In the genomic region with DNA sequence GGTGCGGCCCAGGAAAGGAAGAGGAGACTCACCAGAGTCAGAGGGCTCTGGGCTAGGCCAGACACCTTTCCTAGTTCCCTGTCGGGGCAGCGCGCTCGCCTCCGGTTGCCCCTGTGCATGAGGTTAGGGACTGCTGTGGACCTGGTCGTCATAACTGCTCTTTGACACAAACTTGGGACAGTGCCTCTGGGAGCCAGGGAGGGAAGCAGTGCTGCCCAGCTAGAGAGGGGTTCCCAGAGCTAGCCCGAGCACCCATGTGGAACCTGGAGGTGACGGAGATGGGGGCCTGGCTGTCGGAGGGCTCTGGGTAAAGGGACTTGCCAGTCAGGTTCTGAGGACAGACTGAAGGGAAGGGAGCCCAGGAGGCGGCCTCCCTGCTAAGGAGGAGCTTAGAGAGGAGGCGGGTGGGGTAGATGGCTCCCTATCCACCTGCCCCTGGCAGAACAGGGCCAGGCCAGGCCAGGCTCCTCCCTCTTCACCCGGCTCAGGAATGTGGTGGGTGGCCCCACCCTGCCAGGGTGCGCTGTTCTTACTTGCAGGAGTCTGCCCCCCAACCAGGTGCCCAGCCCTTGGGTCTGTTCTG, we compare ENCODE assay signal across 12 cellular contexts. TPM values are rescaled to one million over a fixed set of nuclear protein-coding genes. Genes with fewer than 3 reads are reported as not detected.
DNase-seq lines count a peak whose midpoint lies in the region; ATAC-seq, FAIRE-seq and TF ChIP-seq lines count a peak whose summit lies in the region.
"Had no signal": no experiment of that assay in that cellular context is flagged by ENCODE, and none has a peak within 500 bp of the region (broad histone marks: within the 10 kb centered on the region; RNA-seq: fewer than 3 reads in every experiment).

No MANE protein-coding gene starts in this region.

- in situ Hi-C loops in K562 (cut with MboI): no loop called here

- peak overlapping the region; percentile 13 to 67 for H3K4me3 Mint-ChIP-seq in activated T-cell treated with anti-CD3 and anti-CD28 coated beads, Interleukin-2, amount 50 U/mL, for 72 hours

- H3K27ac ChIP-seq in K562 (ENCODE audit: extremely low read depth, low read depth, low read length) (no peak overlapping the region), thyroid gland (peak overlapping the region; percentile 60 to 75 (median 66))
- H3K27ac ChIP-seq: ascending aorta had no signal

- POLR2A ChIA-PET in K562 (lab: Yijun Ruan, JAX): interaction anchor here (0.5 to 0.6 kb wide), 2 partner anchors 42 to 192 kb away, joined by 3 to 4 read pairs; no protein-coding TSS in a partner anchor

- no peak overlapping the region for H2AFZ ChIP-seq in K562 (ENCODE audit: low read depth, low read length)

- TF ChIP-seq RAD21 in K562 (CRISPR knock-in tag; conservative IDR thresholded peaks at IDR 0.05 in 1 of 2, IDR thresholded peaks at IDR 0.05 in 1 of 2): no peak

- peak overlapping the region in 1 of 2 experiments; percentile 64; a peak in 2 of 4 replicates for H3K9ac ChIP-seq in K562 (ENCODE audit: insufficient read depth in 1 of 2, low read depth in 2 of 2, low read length in 2 of 2)

- TF ChIP-seq CTCF in K562 (IDR thresholded peaks at IDR 0.05 in 2 of 3, conservative IDR thresholded peaks at IDR 0.05 in 1 of 3; ENCODE audit: insufficient read depth in 2 of 3, low read depth in 1 of 3, low read length in 3 of 3) (no peak), thyroid gland (IDR thresholded peaks at IDR 0.05) (no peak)

- no peak for DNase-seq in activated T-cell treated with anti-CD3 and anti-CD28 coated beads, Interleukin-2, amount 50 U/mL, for 72 hours
- DNase-seq in activated T-cell treated with anti-CD3 and anti-CD28 coated beads for 4 hours: no peak
- DNase-seq in K562 (ENCODE audit: extremely low read depth in 1 of 4, low spot score in 3 of 4): no peak
- peak; percentile 73 for DNase-seq in kidney glomerular epithelial cell (lab: John Stamatoyannopoulos, UW)
- DNase-seq in thyroid gland: peak; percentile 94
- no peak for DNase-seq in NOMO-1 treated with dmso at 0.1 percent for 144 hours (lab: John Stamatoyannopoulos, UW; ENCODE audit: unreplicated experiment)
- DNase-seq: C1 segment of cervical spinal cord had no signal

- H3K9me3 ChIP-seq in K562 (replicated peaks; ENCODE audit: control insufficient read depth, insufficient read depth, low read depth, low read length) (no peaks in the 10 kb centered on the region), thyroid gland (no peaks in the 10 kb centered on the region)
- H3K9me3 ChIP-seq: ascending aorta had no signal

- no peaks in the 10 kb centered on the region for H3K9me3 Mint-ChIP-seq in activated T-cell treated with anti-CD3 and anti-CD28 coated beads, Interleukin-2, amount 50 U/mL, for 72 hours

- CTCF ChIA-PET in K562 (lab: Yijun Ruan, JAX; ENCODE audit: low intra/inter-chr PET ratio): interaction anchor here (1.0 kb wide), 1 partner anchor 88 kb away, joined by 4 read pairs; a partner anchor contains a TSS

- no peak for ATAC-seq in activated T-cell treated with anti-CD3 and anti-CD28 coated beads, Interleukin-2, amount 50 U/mL, for 72 hours (replicated peaks in 1 of 2)
- no peak for ATAC-seq in K562
- ATAC-seq in HG02571 (IDR thresholded peaks at IDR 0.05; ENCODE audit: unreplicated experiment): no peak
- ATAC-seq in GM18520 (IDR thresholded peaks at IDR 0.05; ENCODE audit: unreplicated experiment): no peak

- TF ChIP-seq EP300 in K562 (IDR thresholded peaks at IDR 0.05; ENCODE audit: low read length): no peak

- 93% methylated on average over 14 of the region's 14 CpGs for WGBS in K562 (ENCODE audit: insufficient coverage, low coverage, missing lambda C conversion rate)
- 43 to 55% methylated on average over 13 of the region's 14 CpGs for WGBS in thyroid gland, 2 donors

- H3K4me2 ChIP-seq in K562 (ENCODE audit: insufficient read depth, low read length): no peak overlapping the region

- no peak for TF ChIP-seq POLR2A in K562 (conservative IDR thresholded peaks at IDR 0.05)
- peak; percentile 40 to 90 for TF ChIP-seq POLR2A in thyroid gland (IDR thresholded peaks at IDR 0.05)

- peaks cover 50% of the 10 kb centered on the region for H3K79me2 ChIP-seq in K562 (ENCODE audit: control insufficient read depth, insufficient read depth, low read length)

- no peaks in the 10 kb centered on the region for H3K4me1 Mint-ChIP-seq in activated T-cell treated with anti-CD3 and anti-CD28 coated beads, Interleukin-2, amount 50 U/mL, for 72 hours (ENCODE audit: low read depth)

- H3K36me3 ChIP-seq in K562 (ENCODE audit: control insufficient read depth, insufficient read depth, low read length): peaks cover 81% of the 10 kb centered on the region; the same call in 2 of the 3 replicates
- H3K36me3 ChIP-seq in thyroid gland: peaks cover 29 to 34% of the 10 kb centered on the region in 2 donors

- no peak for FAIRE-seq in K562 (lab: Jason Lieb, UNC)

- no TSS peak for BruUV-seq in K562 (replicated peaks; lab: Mats Ljungman, UMichigan)

- no peak overlapping the region for H3K27ac Mint-ChIP-seq in activated T-cell treated with anti-CD3 and anti-CD28 coated beads, Interleukin-2, amount 50 U/mL, for 72 hours

- intact Hi-C loops in K562 (cut with micrococcal nuclease): no loop called here
- intact Hi-C loops in thyroid gland (cut with DNase I): no loop called here

- H3K27me3 ChIP-seq in K562 (ENCODE audit: control insufficient read depth in 2 of 2, insufficient read depth in 2 of 2, low read length in 2 of 2): no peaks in the 10 kb centered on the region
- H3K27me3 ChIP-seq in thyroid gland: no peaks in the 10 kb centered on the region
- H3K27me3 ChIP-seq: ascending aorta had no signal

- H3K4me3 ChIP-seq in K562: no peak overlapping the region
- H3K4me3 ChIP-seq in thyroid gland (replicated peaks in 1 of 3): peak overlapping the region in 2 of 3 donors; percentile 18 to 31

- H4K20me1 ChIP-seq in K562 (replicated peaks; ENCODE audit: control insufficient read depth, insufficient read depth, low read length): peaks cover 53% of the 10 kb centered on the region

- peaks cover 0 to 3% of the 10 kb centered on the region in 2 donors for H3K36me3 Mint-ChIP-seq in activated T-cell treated with anti-CD3 and anti-CD28 coated beads, Interleukin-2, amount 50 U/mL, for 72 hours (ENCODE audit: insufficient read depth in 2 of 2)

- H3K9me1 ChIP-seq in K562 (ENCODE audit: control insufficient read depth, insufficient read depth, low read length): peaks cover 13% of the 10 kb centered on the region

- H3K4me1 ChIP-seq in K562 (replicated peaks in 1 of 2; ENCODE audit: control insufficient read depth in 2 of 2, insufficient read depth in 2 of 2, low read length in 2 of 2) (peaks cover 28 to 66% of the 10 kb centered on the region in 2 experiments), thyroid gland (peaks cover 15 to 21% of the 10 kb centered on the region in 2 donors)

- peaks cover 14% of the 10 kb centered on the region for H3K27me3 Mint-ChIP-seq in activated T-cell treated with anti-CD3 and anti-CD28 coated beads, Interleukin-2, amount 50 U/mL, for 72 hours (ENCODE audit: low read depth)

RNA-seq across cellular contexts. Expression of a gene that starts 29.7 kb away (rescaled TPM):
- 10 to 100 TPM; 26.9 to 28.4 TPM for total RNA-seq in activated T-cell treated with anti-CD3 and anti-CD28 coated beads, Interleukin-2, amount 50 U/mL, for 72 hours
- total RNA-seq in K562 (2011; cell fraction: chromatin; rRNA removed; ENCODE audit: low replicate concordance): 309 and 657 TPM in 2 replicates
- total RNA-seq in K562 (2011; cell fraction: nucleolus; rRNA removed): 263 and 322 TPM in 2 replicates
- total RNA-seq in K562 (2011; cell fraction: nucleoplasm; rRNA removed): 258 and 293 TPM in 2 replicates
- 62.2 and 94.2 TPM in 2 replicates for total RNA-seq in K562 (2014; rRNA removed)
- total RNA-seq in K562 (2014; rRNA removed; fragmentation: Illumina TruSeq; extraction: Trizol): 34.6 and 44.0 TPM in 2 replicates
- total RNA-seq in K562 (2015; rRNA removed; fragmentation: Illumina TruSeq; extraction: Trizol): 59.8 and 60.0 TPM in 2 replicates
- total RNA-seq in K562 (2021): 178 and 208 TPM in 2 replicates
- polyA plus RNA-seq in K562 (2011; rRNA removed): 61.4 and 65.4 TPM in 2 replicates
- polyA plus RNA-seq in K562 (2011; cell fraction: cytosol; rRNA removed): 86.8 and 233 TPM in 2 replicates
- polyA plus RNA-seq in K562 (2011; cell fraction: nucleus; rRNA removed): 273 and 510 TPM in 2 replicates
- polyA plus RNA-seq in K562 (2012): 83.7 and 110 TPM in 2 replicates
- 66.7 and 96.7 TPM in 2 replicates for polyA plus RNA-seq in K562 (2014; fragmentation: Illumina TruSeq; extraction: Trizol)
- 1 to 10 TPM; 3.4 to 4.4 TPM for polyA plus RNA-seq in K562 (2014; fragmentation: Nextera tagmentation; extraction: Ambion mirVana)
- polyA plus RNA-seq in K562 (2014; rRNA removed): 118 and 127 TPM in 2 replicates
- polyA minus RNA-seq in K562 (2011; rRNA and poly(A)+ RNA removed): 34.5 and 46.4 TPM in 2 replicates
- polyA minus RNA-seq in K562 (2011; cell fraction: cytosol; rRNA and poly(A)+ RNA removed): 64.1 and 65.6 TPM in 2 replicates
- 79.9 and 118 TPM in 2 replicates for polyA minus RNA-seq in K562 (2011; cell fraction: nucleus; rRNA and poly(A)+ RNA removed)
- total RNA-seq in thyroid gland: 10 to 100 TPM; 49.0 to 75.2 (median 66.2) TPM

RNA-seq across cellular contexts. Expression of a gene that starts 32.6 kb away (rescaled TPM):
- total RNA-seq in activated T-cell treated with anti-CD3 and anti-CD28 coated beads, Interleukin-2, amount 50 U/mL, for 72 hours: 10 to 100 TPM; 67.3 to 68.5 TPM
- total RNA-seq in K562 (2011; cell fraction: chromatin; rRNA removed; ENCODE audit: low replicate concordance): 28.8 and 70.7 TPM in 2 replicates
- total RNA-seq in K562 (2011; cell fraction: nucleolus; rRNA removed): 113 and 126 TPM in 2 replicates
- 72.2 and 72.4 TPM in 2 replicates for total RNA-seq in K562 (2011; cell fraction: nucleoplasm; rRNA removed)
- 189 and 255 TPM in 2 replicates for total RNA-seq in K562 (2014; rRNA removed)
- total RNA-seq in K562 (2014; rRNA removed; fragmentation: Illumina TruSeq; extraction: Trizol): 19.4 and 21.4 TPM in 2 replicates
- 86.3 and 97.0 TPM in 2 replicates for total RNA-seq in K562 (2015; rRNA removed; fragmentation: Illumina TruSeq; extraction: Trizol)
- 233 and 241 TPM in 2 replicates for total RNA-seq in K562 (2021)
- polyA plus RNA-seq in K562 (2011; rRNA removed): 38.4 and 59.7 TPM in 2 replicates
- 86.5 and 297 TPM in 2 replicates for polyA plus RNA-seq in K562 (2011; cell fraction: cytosol; rRNA removed)
- 123 and 249 TPM in 2 replicates for polyA plus RNA-seq in K562 (2011; cell fraction: nucleus; rRNA removed)
- polyA plus RNA-seq in K562 (2012): 165 and 183 TPM in 2 replicates
- polyA plus RNA-seq in K562 (2014; fragmentation: Illumina TruSeq; extraction: Trizol): 74.1 and 210 TPM in 2 replicates
- polyA plus RNA-seq in K562 (2014; fragmentation: Nextera tagmentation; extraction: Ambion mirVana): under 1 TPM; 0.14 to 0.34 TPM
- 195 and 207 TPM in 2 replicates for polyA plus RNA-seq in K562 (2014; rRNA removed)
- polyA minus RNA-seq in K562 (2011; rRNA and poly(A)+ RNA removed): 8.2 and 12.5 TPM in 2 replicates
- polyA minus RNA-seq in K562 (2011; cell fraction: cytosol; rRNA and poly(A)+ RNA removed): 52.4 and 69.4 TPM in 2 replicates
- 18.0 and 20.3 TPM in 2 replicates for polyA minus RNA-seq in K562 (2011; cell fraction: nucleus; rRNA and poly(A)+ RNA removed)
- 10 to 100 TPM; 33.7 to 78.7 (median 44.2) TPM for total RNA-seq in thyroid gland

RNA-seq across cellular contexts. Expression of a gene that starts 35.3 kb away (rescaled TPM):
- 10 to 100 TPM; 55.4 to 59.8 TPM for total RNA-seq in activated T-cell treated with anti-CD3 and anti-CD28 coated beads, Interleukin-2, amount 50 U/mL, for 72 hours
- total RNA-seq in K562 (2011; cell fraction: chromatin; rRNA removed; ENCODE audit: low replicate concordance): 153 and 539 TPM in 2 replicates
- total RNA-seq in K562 (2011; cell fraction: nucleolus; rRNA removed): 501 and 515 TPM in 2 replicates
- total RNA-seq in K562 (2011; cell fraction: nucleoplasm; rRNA removed): 225 and 261 TPM in 2 replicates
- 114 and 139 TPM in 2 replicates for total RNA-seq in K562 (2014; rRNA removed)
- total RNA-seq in K562 (2014; rRNA removed; fragmentation: Illumina TruSeq; extraction: Trizol): 8.3 and 12.6 TPM in 2 replicates
- 50.3 and 55.4 TPM in 2 replicates for total RNA-seq in K562 (2015; rRNA removed; fragmentation: Illumina TruSeq; extraction: Trizol)
- total RNA-seq in K562 (2021): 106 and 112 TPM in 2 replicates
- polyA plus RNA-seq in K562 (2011; rRNA removed): 48.2 and 69.4 TPM in 2 replicates
- 50.7 and 105 TPM in 2 replicates for polyA plus RNA-seq in K562 (2011; cell fraction: cytosol; rRNA removed)
- polyA plus RNA-seq in K562 (2011; cell fraction: nucleus; rRNA removed): 711 and 1,075 TPM in 2 replicates
- polyA plus RNA-seq in K562 (2012): 70.9 and 124 TPM in 2 replicates
- 38.2 and 53.4 TPM in 2 replicates for polyA plus RNA-seq in K562 (2014; fragmentation: Illumina TruSeq; extraction: Trizol)
- 1 to 10 TPM in 1 of 2 experiments, under 1 TPM in 1; 0.51 to 2.7 TPM for polyA plus RNA-seq in K562 (2014; fragmentation: Nextera tagmentation; extraction: Ambion mirVana)
- 150 and 181 TPM in 2 replicates for polyA plus RNA-seq in K562 (2014; rRNA removed)
- polyA minus RNA-seq in K562 (2011; rRNA and poly(A)+ RNA removed): 18.8 and 24.7 TPM in 2 replicates
- polyA minus RNA-seq in K562 (2011; cell fraction: cytosol; rRNA and poly(A)+ RNA removed): 22.8 and 23.4 TPM in 2 replicates
- 187 and 189 TPM in 2 replicates for polyA minus RNA-seq in K562 (2011; cell fraction: nucleus; rRNA and poly(A)+ RNA removed)
- 100 to 1,000 TPM in 1 of 4 donors, 10 to 100 TPM in 3; 71.8 to 114 (median 78.8) TPM for total RNA-seq in thyroid gland

RNA-seq across cellular contexts. Expression of a gene that starts 51.6 kb away (rescaled TPM):
- total RNA-seq in activated T-cell treated with anti-CD3 and anti-CD28 coated beads, Interleukin-2, amount 50 U/mL, for 72 hours: not detected
- not detected in 2 replicates for total RNA-seq in K562 (2011; cell fraction: chromatin; rRNA removed; ENCODE audit: low replicate concordance)
- total RNA-seq in K562 (2011; cell fraction: nucleolus; rRNA removed): not detected in 2 replicates
- total RNA-seq in K562 (2011; cell fraction: nucleoplasm; rRNA removed): not detected in 2 replicates
- not detected in 2 replicates for total RNA-seq in K562 (2014; rRNA removed)
- not detected in 2 replicates for total RNA-seq in K562 (2014; rRNA removed; fragmentation: Illumina TruSeq; extraction: Trizol)
- total RNA-seq in K562 (2015; rRNA removed; fragmentation: Illumina TruSeq; extraction: Trizol): not detected in 2 replicates
- not detected in 2 replicates for total RNA-seq in K562 (2021)
- not detected in 2 replicates for polyA plus RNA-seq in K562 (2011; rRNA removed)
- not detected in 2 replicates for polyA plus RNA-seq in K562 (2011; cell fraction: cytosol; rRNA removed)
- not detected in 2 replicates for polyA plus RNA-seq in K562 (2011; cell fraction: nucleus; rRNA removed)
- polyA plus RNA-seq in K562 (2012): not detected in 2 replicates
- not detected in 2 replicates for polyA plus RNA-seq in K562 (2014; fragmentation: Illumina TruSeq; extraction: Trizol)
- polyA plus RNA-seq in K562 (2014; fragmentation: Nextera tagmentation; extraction: Ambion mirVana): not detected
- polyA plus RNA-seq in K562 (2014; rRNA removed): not detected in 2 replicates
- polyA minus RNA-seq in K562 (2011; rRNA and poly(A)+ RNA removed): not detected in 2 replicates
- polyA minus RNA-seq in K562 (2011; cell fraction: cytosol; rRNA and poly(A)+ RNA removed): not detected in 2 replicates
- not detected in 2 replicates for polyA minus RNA-seq in K562 (2011; cell fraction: nucleus; rRNA and poly(A)+ RNA removed)
- total RNA-seq in thyroid gland: not detected
- total RNA-seq: ascending aorta, pulmonary artery endothelial cell, RPMI7951 had no signal

RNA-seq across cellular contexts. Expression of a gene that starts 56.5 kb away (rescaled TPM):
- 10 to 100 TPM; 73.7 to 75.6 TPM for total RNA-seq in activated T-cell treated with anti-CD3 and anti-CD28 coated beads, Interleukin-2, amount 50 U/mL, for 72 hours
- 230 and 845 TPM in 2 replicates for total RNA-seq in K562 (2011; cell fraction: chromatin; rRNA removed; ENCODE audit: low replicate concordance)
- 746 and 756 TPM in 2 replicates for total RNA-seq in K562 (2011; cell fraction: nucleolus; rRNA removed)
- total RNA-seq in K562 (2011; cell fraction: nucleoplasm; rRNA removed): 367 and 388 TPM in 2 replicates
- total RNA-seq in K562 (2014; rRNA removed) (360 and 417 TPM in 2 replicates), K562 (2014; rRNA removed; fragmentation: Illumina TruSeq; extraction: Trizol) (32.6 and 55.0 TPM in 2 replicates), K562 (2015; rRNA removed; fragmentation: Illumina TruSeq; extraction: Trizol) (130 and 132 TPM in 2 replicates), K562 (2021) (363 and 375 TPM in 2 replicates), thyroid gland (100 to 1,000 TPM in 1 of 4 donors, 10 to 100 TPM in 3; 48.5 to 109 (median 69.0) TPM)
- polyA plus RNA-seq in K562 (2011; rRNA removed) (69.2 and 85.2 TPM in 2 replicates), K562 (2014; fragmentation: Illumina TruSeq; extraction: Trizol) (166 and 212 TPM in 2 replicates), K562 (2014; fragmentation: Nextera tagmentation; extraction: Ambion mirVana) (10 to 100 TPM; 11.4 to 28.8 TPM), K562 (2014; rRNA removed) (306 and 316 TPM in 2 replicates)
- polyA plus RNA-seq in K562 (2011; cell fraction: cytosol; rRNA removed): 68.0 and 147 TPM in 2 replicates
- 438 and 829 TPM in 2 replicates for polyA plus RNA-seq in K562 (2011; cell fraction: nucleus; rRNA removed)
- 243 and 347 TPM in 2 replicates for polyA plus RNA-seq in K562 (2012)
- 29.9 and 60.1 TPM in 2 replicates for polyA minus RNA-seq in K562 (2011; rRNA and poly(A)+ RNA removed)
- 79.9 and 106 TPM in 2 replicates for polyA minus RNA-seq in K562 (2011; cell fraction: cytosol; rRNA and poly(A)+ RNA removed)
- polyA minus RNA-seq in K562 (2011; cell fraction: nucleus; rRNA and poly(A)+ RNA removed): 138 and 143 TPM in 2 replicates

Comparison
In these comparisons a context has a peak if more than half of its experiments do, and no peak if none do; other contexts are left out.
1. DNase-seq: peak in kidney glomerular epithelial cell (single experiment) and thyroid gland (2 of 2); none in activated T-cell treated with anti-CD3 and anti-CD28 coated beads, Interleukin-2, amount 50 U/mL, for 72 hours (0 of 2), activated T-cell treated with anti-CD3 and anti-CD28 coated beads for 4 hours (single experiment), K562 (0 of 4) and NOMO-1 treated with dmso at 0.1 percent for 144 hours (single experiment).